In the genomic region with DNA sequence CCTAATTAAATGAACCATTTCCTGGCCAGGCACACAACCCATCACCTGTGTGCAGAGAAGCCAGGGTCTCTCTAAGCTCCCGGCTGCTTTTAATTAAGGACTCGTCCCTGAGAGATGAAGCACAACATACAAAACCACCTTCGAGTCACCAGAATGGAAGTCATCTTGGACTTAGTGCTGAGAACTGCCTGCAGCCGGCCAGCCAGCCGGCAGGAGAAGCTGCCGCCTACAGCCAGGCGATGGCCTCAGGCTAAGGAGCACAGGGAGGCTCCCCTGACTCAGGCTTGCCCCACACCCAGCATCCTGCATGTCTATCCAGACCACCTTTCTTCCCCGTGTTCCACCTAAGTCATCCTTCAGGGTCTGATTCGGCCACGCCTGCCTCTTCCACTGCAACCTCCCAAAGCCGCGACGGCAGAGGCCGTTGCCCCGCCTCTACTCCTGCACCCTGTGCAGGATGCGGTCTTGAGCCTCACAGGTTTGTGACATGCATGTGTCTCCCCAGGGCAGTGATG, we compare ENCODE assay signal across 10 cellular contexts.
DNase-seq lines count a peak whose midpoint lies in the region; ATAC-seq and TF ChIP-seq lines count a peak whose summit lies in the region.
"Had no signal": no experiment of that assay in that cellular context is flagged by ENCODE, and none has a peak within 500 bp of the region (broad histone marks: within the 10 kb centered on the region; RNA-seq: fewer than 3 reads in every experiment).

No MANE protein-coding gene starts in this region.

- peaks cover 60 to 65% of the 10 kb centered on the region in 2 donors for H3K4me1 Mint-ChIP-seq in effector memory CD8-positive, alpha-beta T cell (ENCODE audit: low read depth in 2 of 2)
- peaks cover 76% of the 10 kb centered on the region for H3K4me1 Mint-ChIP-seq in nephron progenitor cell

- H3K27ac Mint-ChIP-seq in effector memory CD8-positive, alpha-beta T cell = peak overlapping the region; percentile 60 to 90
- peak overlapping the region; percentile 94 for H3K27ac Mint-ChIP-seq in nephron progenitor cell

- no peaks in the 10 kb centered on the region for H3K27me3 Mint-ChIP-seq in effector memory CD8-positive, alpha-beta T cell
- H3K27me3 Mint-ChIP-seq in nephron progenitor cell (ENCODE audit: low read depth, poor library complexity) = no peaks in the 10 kb centered on the region

- ATAC-seq in effector memory CD8-positive, alpha-beta T cell (replicated peaks) = no peak
- ATAC-seq in GM19463 (IDR thresholded peaks at IDR 0.05; ENCODE audit: unreplicated experiment) = no peak
- ATAC-seq in GM19328 (IDR thresholded peaks at IDR 0.05; ENCODE audit: unreplicated experiment) = no peak
- no peak for ATAC-seq in GM18858 (IDR thresholded peaks at IDR 0.05; ENCODE audit: unreplicated experiment)

- no peak for TF ChIP-seq CTCF in nephron progenitor cell (IDR thresholded peaks at IDR 0.05)

- DNase-seq in COLO829 (ENCODE audit: low spot score) = peak; percentile 23
- peak; percentile 90 for DNase-seq in M059J (ENCODE audit: low read depth)
- no peak for DNase-seq in effector memory CD8-positive, alpha-beta T cell
- no peak for DNase-seq in nephron progenitor cell
- no peak for DNase-seq in NCI-H69 (lab: John Stamatoyannopoulos, UW)
- DNase-seq: GDM1, NCI-H345 had no signal

- peaks cover 39% of the 10 kb centered on the region for H3K36me3 Mint-ChIP-seq in effector memory CD8-positive, alpha-beta T cell (ENCODE audit: insufficient read depth)
- H3K36me3 Mint-ChIP-seq in nephron progenitor cell (ENCODE audit: low read depth) = peaks cover 17% of the 10 kb centered on the region

- no peaks in the 10 kb centered on the region for H3K9me3 Mint-ChIP-seq in effector memory CD8-positive, alpha-beta T cell
- H3K9me3 Mint-ChIP-seq in nephron progenitor cell = no peaks in the 10 kb centered on the region

- H3K4me3 Mint-ChIP-seq in effector memory CD8-positive, alpha-beta T cell = no peak overlapping the region
- no peak overlapping the region for H3K4me3 Mint-ChIP-seq in nephron progenitor cell

Comparison
In these comparisons a context has a peak if more than half of its experiments do, and no peak if none do; other contexts are left out.
1. DNase-seq: peak in COLO829 (single experiment) and M059J (single experiment); none in effector memory CD8-positive, alpha-beta T cell (0 of 3), nephron progenitor cell (single experiment) and NCI-H69 (single experiment).